In the genomic region with DNA sequence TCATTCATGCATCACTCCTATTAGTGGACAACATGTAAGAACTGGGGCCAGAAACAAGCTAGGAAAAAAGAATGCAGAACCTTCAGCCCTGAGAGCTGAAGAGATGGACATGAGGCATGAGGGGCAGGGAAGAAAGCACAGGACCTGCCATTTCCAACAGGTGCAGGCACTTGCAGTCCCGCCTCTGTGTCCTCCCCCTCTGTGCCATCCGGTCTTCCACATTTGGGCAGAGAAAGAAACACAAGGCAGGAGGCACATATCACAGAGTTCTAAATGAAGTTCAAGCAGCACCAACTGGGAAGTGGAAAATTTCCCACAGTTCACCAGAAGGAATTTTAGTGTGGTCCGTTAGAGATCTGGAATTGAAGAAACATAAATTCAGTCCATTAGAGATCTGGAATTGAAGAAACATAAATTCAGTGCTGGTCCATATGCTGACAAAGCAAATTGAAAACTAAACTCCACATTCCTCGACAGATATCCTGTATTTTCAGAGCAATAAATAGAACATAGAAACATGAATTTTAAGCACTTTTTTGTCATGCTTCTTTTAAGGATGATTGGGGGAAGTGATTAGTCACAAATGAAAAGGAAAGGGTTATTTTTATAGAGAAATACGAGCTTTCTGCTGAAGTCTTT, we compare ENCODE assay signal across 1 cellular context.
TF ChIP-seq lines count a peak whose summit lies in the region.

No MANE protein-coding gene starts in this region.

TF ChIP-seq in K562, 482 proteins besides CTCF, POLR2A, EP300 and RAD21 (continued from another document):
- TF ChIP-seq, protein P1, sequence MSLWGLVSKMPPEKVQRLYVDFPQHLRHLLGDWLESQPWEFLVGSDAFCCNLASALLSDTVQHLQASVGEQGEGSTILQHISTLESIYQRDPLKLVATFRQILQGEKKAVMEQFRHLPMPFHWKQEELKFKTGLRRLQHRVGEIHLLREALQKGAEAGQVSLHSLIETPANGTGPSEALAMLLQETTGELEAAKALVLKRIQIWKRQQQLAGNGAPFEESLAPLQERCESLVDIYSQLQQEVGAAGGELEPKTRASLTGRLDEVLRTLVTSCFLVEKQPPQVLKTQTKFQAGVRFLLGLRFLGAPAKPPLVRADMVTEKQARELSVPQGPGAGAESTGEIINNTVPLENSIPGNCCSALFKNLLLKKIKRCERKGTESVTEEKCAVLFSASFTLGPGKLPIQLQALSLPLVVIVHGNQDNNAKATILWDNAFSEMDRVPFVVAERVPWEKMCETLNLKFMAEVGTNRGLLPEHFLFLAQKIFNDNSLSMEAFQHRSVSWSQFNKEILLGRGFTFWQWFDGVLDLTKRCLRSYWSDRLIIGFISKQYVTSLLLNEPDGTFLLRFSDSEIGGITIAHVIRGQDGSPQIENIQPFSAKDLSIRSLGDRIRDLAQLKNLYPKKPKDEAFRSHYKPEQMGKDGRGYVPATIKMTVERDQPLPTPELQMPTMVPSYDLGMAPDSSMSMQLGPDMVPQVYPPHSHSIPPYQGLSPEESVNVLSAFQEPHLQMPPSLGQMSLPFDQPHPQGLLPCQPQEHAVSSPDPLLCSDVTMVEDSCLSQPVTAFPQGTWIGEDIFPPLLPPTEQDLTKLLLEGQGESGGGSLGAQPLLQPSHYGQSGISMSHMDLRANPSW (CRISPR knock-in tag; IDR thresholded peaks at IDR 0.05), result no peak
- TF ChIP-seq, protein P2, sequence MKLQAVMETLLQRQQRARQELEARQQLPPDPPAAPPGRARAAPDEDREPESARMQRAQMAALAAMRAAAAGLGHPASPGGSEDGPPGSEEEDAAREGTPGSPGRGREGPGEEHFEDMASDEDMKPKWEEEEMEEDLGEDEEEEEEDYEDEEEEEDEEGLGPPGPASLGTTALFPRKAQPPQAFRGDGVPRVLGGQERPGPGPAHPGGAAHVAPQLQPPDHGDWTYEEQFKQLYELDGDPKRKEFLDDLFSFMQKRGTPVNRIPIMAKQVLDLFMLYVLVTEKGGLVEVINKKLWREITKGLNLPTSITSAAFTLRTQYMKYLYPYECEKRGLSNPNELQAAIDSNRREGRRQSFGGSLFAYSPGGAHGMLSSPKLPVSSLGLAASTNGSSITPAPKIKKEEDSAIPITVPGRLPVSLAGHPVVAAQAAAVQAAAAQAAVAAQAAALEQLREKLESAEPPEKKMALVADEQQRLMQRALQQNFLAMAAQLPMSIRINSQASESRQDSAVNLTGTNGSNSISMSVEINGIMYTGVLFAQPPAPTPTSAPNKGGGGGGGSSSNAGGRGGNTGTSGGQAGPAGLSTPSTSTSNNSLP (IDR thresholded peaks at IDR 0.05; ENCODE audit: borderline replicate concordance, low read depth, low read length), result no peak
